15 cellular contexts compared by ENCODE assay signal in genomic region chr7:143126146-143126545, GRCh38. TPM values are rescaled to one million over a fixed set of nuclear protein-coding genes. Genes with fewer than 3 reads are reported as not detected.
DNase-seq lines count a peak whose midpoint lies in the region; ATAC-seq, FAIRE-seq and TF ChIP-seq lines count a peak whose summit lies in the region.
"Had no signal": no experiment of that assay in that cellular context is flagged by ENCODE, and none has a peak within 500 bp of the region (broad histone marks: within the 10 kb centered on the region; RNA-seq: fewer than 3 reads in every experiment).

No MANE protein-coding gene starts in this region.

- no peak for TF ChIP-seq RAD21 in HepG2 (CRISPR knock-in tag; IDR thresholded peaks at IDR 0.05)

- no peak for TF ChIP-seq CTCF in PC-3 (conservative IDR thresholded peaks at IDR 0.05; ENCODE audit: low read depth, low read length)
- no peak for TF ChIP-seq CTCF in epithelial cell of esophagus (IDR thresholded peaks at IDR 0.05; ENCODE audit: insufficient read depth, low read depth, low read length, missing control alignments)
- TF ChIP-seq CTCF in HepG2 (CRISPR knock-in tag; IDR thresholded peaks at IDR 0.05): no peak
- TF ChIP-seq CTCF in omental fat pad (IDR thresholded peaks at IDR 0.05): no peak

- DNase-seq in GM03348 (ENCODE audit: low spot score) (peak; percentile 31), PC-3 (peak; percentile 45), epithelial cell of esophagus (ENCODE audit: low read depth) (peak; percentile 68), renal cortical epithelial cell (ENCODE audit: low read depth) (peak; percentile 36), HepG2 (ENCODE audit: low spot score) (no peak), omental fat pad (ENCODE audit: low spot score) (no peak)
- DNase-seq: activated CD8-positive, alpha-beta T cell treated with anti-CD3 and anti-CD28 coated beads, Interleukin-2, amount 10 ng/mL, durations not matched to agents 7 days and 5 days; activated naive CD8-positive, alpha-beta T cell treated with anti-CD3 and anti-CD28 coated beads, Interleukin-2, amount 10 ng/mL, durations not matched to agents 7 days and 5 days; effector memory CD4-positive, alpha-beta T cell; MM.1S; NCI-H526 had no signal

- H3K4me1 ChIP-seq in PC-3 (ENCODE audit: insufficient read depth, low read length): 0 out of 2 replicates have a peak, but pooled peaks cover 4% of the 10 kb centered on the region
- H3K4me1 ChIP-seq in HepG2 (ENCODE audit: insufficient read depth, low read length): no peaks in the 10 kb centered on the region

- H3K9me2 ChIP-seq in PC-3 (replicated peaks; ENCODE audit: low read length): no peaks in the 10 kb centered on the region

- H3K36me3 ChIP-seq in PC-3 (ENCODE audit: low read depth, low read length): no peaks in the 10 kb centered on the region
- no peaks in the 10 kb centered on the region for H3K36me3 ChIP-seq in HepG2 (replicated peaks in 1 of 2; ENCODE audit: control insufficient read depth in 1 of 2, insufficient read depth in 2 of 2, low read length in 2 of 2)

- no peak for FAIRE-seq in HepG2 (lab: Jason Lieb, UNC)

- TF ChIP-seq EP300 in HepG2 (IDR thresholded peaks at IDR 0.05; ENCODE audit: low read depth in 2 of 2, low read length in 2 of 2) (no peak), HepG2 (CRISPR knock-in tag; IDR thresholded peaks at IDR 0.05; ENCODE audit: borderline replicate concordance) (no peak)

- CTCF ChIA-PET in PC-3 (lab: Charles Lee): no interaction called here
- CTCF ChIA-PET in HepG2 (lab: Yijun Ruan, JAX; ENCODE audit: low intra/inter-chr PET ratio, low total read pairs): no interaction called here

- H4K20me1 ChIP-seq in PC-3 (ENCODE audit: low read length): no peaks in the 10 kb centered on the region
- H4K20me1 ChIP-seq in HepG2 (ENCODE audit: insufficient read depth, low read length): no peaks in the 10 kb centered on the region

- H3K27me3 ChIP-seq in PC-3 (ENCODE audit: low read length) (peaks cover 2% of the 10 kb centered on the region; the same call in 1 of the 2 replicates), HepG2 (ENCODE audit: control insufficient read depth in 1 of 2, insufficient read depth in 2 of 2, low read length in 2 of 2) (no peaks in the 10 kb centered on the region)

- H3K4me2 ChIP-seq in PC-3 (ENCODE audit: low read length) (no peak overlapping the region), HepG2 (ENCODE audit: low read depth, low read length) (no peak overlapping the region)

- in situ Hi-C loops in HepG2 (cut with HindIII; ENCODE audit: extremely low pct_ligation_motif_present, low pct_unique_long_range_greater_than_20kb): no loop called here

- no peak for ATAC-seq in PC-3
- no peak for ATAC-seq in HG03354 (IDR thresholded peaks at IDR 0.05; ENCODE audit: poor library complexity, severe bottlenecking, unreplicated experiment)
- ATAC-seq in HepG2: no peak
- no peak for ATAC-seq in HG02763 (IDR thresholded peaks at IDR 0.05; ENCODE audit: unreplicated experiment)
- no peak for ATAC-seq in omental fat pad (ENCODE audit: low FRiP score)
- ATAC-seq: activated CD8-positive, alpha-beta T cell treated with anti-CD3 and anti-CD28 coated beads, Interleukin-2, amount 10 ng/mL, durations not matched to agents 7 days and 5 days had no signal

- no peaks in the 10 kb centered on the region for H3K79me2 ChIP-seq in PC-3 (ENCODE audit: low read length)
- no peaks in the 10 kb centered on the region for H3K79me2 ChIP-seq in HepG2 (ENCODE audit: insufficient read depth, low read length)

- intact Hi-C loops in PC-3 (cut with micrococcal nuclease): no loop called here
- intact Hi-C loops in HepG2 (cut with micrococcal nuclease; ENCODE audit: unreplicated experiment): no loop called here

- H2AFZ ChIP-seq in PC-3 (ENCODE audit: low read length) (no peak overlapping the region), HepG2 (ENCODE audit: low read length) (no peak overlapping the region)

- BruUV-seq in PC-3 (replicated peaks; lab: Mats Ljungman, UMichigan): no TSS peak
- BruUV-seq in HepG2 (replicated peaks; lab: Mats Ljungman, UMichigan): no TSS peak

- H3F3A ChIP-seq in PC-3 (ENCODE audit: low read length, unreplicated experiment): no peaks in the 10 kb centered on the region

- no peak for TF ChIP-seq POLR2A in HepG2 (IDR thresholded peaks at IDR 0.05; ENCODE audit: insufficient read depth in 1 of 2, low read depth in 2 of 2, low read length in 2 of 2)

- no peak overlapping the region for H3K4me3 ChIP-seq in PC-3 (ENCODE audit: low read length)
- H3K4me3 ChIP-seq in epithelial cell of esophagus (ENCODE audit: low read length): no peak overlapping the region
- H3K4me3 ChIP-seq in HepG2 (replicated peaks in 1 of 3; ENCODE audit: insufficient read depth in 1 of 3, low read depth in 2 of 3, low read length in 3 of 3): no peak overlapping the region
- H3K4me3 ChIP-seq: skin epidermis had no signal

- no peak overlapping the region for H3K9ac ChIP-seq in PC-3 (ENCODE audit: low read length)
- H3K9ac ChIP-seq in HepG2 (ENCODE audit: insufficient read depth, low read depth, low read length): no peak overlapping the region

- no peak overlapping the region for H3K27ac ChIP-seq in PC-3 (ENCODE audit: low read length)
- no peak overlapping the region for H3K27ac ChIP-seq in HepG2 (ENCODE audit: extremely low read length, insufficient read depth, low read length)
- H3K27ac ChIP-seq: skin epidermis had no signal

- H3K9me3 ChIP-seq in PC-3 (ENCODE audit: low read length) (0 out of 2 replicates have a peak, but pooled peaks cover 4% of the 10 kb centered on the region), HepG2 (ENCODE audit: low read length) (peaks cover 5% of the 10 kb centered on the region; the same call in 1 of the 2 replicates)

- POLR2A ChIA-PET in PC-3 (lab: Charles Lee; ENCODE audit: unreplicated experiment): no interaction called here
- POLR2A ChIA-PET in HepG2 (lab: Yijun Ruan, JAX): no interaction called here

- WGBS in HepG2 (ENCODE audit: low lambda C conversion rate): 0% methylated on average over 1 of the region's 1 CpG

TF ChIP-seq in HepG2, 621 proteins besides CTCF, POLR2A, EP300 and RAD21 (continues in another document):
- TF ChIP-seq PHF8 (CRISPR knock-in tag; IDR thresholded peaks at IDR 0.05): no peak

RNA-seq across cellular contexts. Expression of gene PIP, which starts 5.7 kb away (rescaled TPM):
- total RNA-seq in PC-3 (2014; rRNA removed): not detected in 2 replicates
- not detected in 2 replicates for total RNA-seq in renal cortical epithelial cell
- total RNA-seq in HepG2 (2016; rRNA removed; fragmentation: Illumina TruSeq; extraction: Trizol): not detected in 2 replicates
- not detected in 2 replicates for total RNA-seq in HepG2 (2016; cell fraction: cytosol; rRNA removed; fragmentation: Illumina TruSeq; extraction: Trizol; ENCODE audit: low read depth)
- not detected in 2 replicates for total RNA-seq in HepG2 (2016; cell fraction: insoluble cytoplasmic fraction; rRNA removed; fragmentation: Illumina TruSeq; extraction: Trizol)
- total RNA-seq in HepG2 (2016; cell fraction: membrane; rRNA removed; fragmentation: Illumina TruSeq; extraction: Trizol): not detected in 2 replicates
- total RNA-seq in HepG2 (2016; cell fraction: nucleus; rRNA removed; fragmentation: Illumina TruSeq; extraction: Trizol): not detected in 2 replicates
- polyA plus RNA-seq in HepG2 (2011; rRNA removed): not detected in 2 replicates
- polyA plus RNA-seq in HepG2 (2011; cell fraction: cytosol; rRNA removed): not detected in 2 replicates
- not detected in 2 replicates for polyA plus RNA-seq in HepG2 (2011; cell fraction: nucleus; rRNA removed)
- polyA plus RNA-seq in HepG2 (2012): not detected in 2 replicates
- not detected in 2 replicates for polyA plus RNA-seq in HepG2 (2016; cell fraction: cytosol; fragmentation: Illumina TruSeq; extraction: Trizol; ENCODE audit: low read depth)
- polyA plus RNA-seq in HepG2 (2016; cell fraction: insoluble cytoplasmic fraction; fragmentation: Illumina TruSeq; extraction: Trizol; ENCODE audit: low read depth): not detected in 2 replicates
- not detected in 2 replicates for polyA plus RNA-seq in HepG2 (2016; cell fraction: membrane; fragmentation: Illumina TruSeq; extraction: Trizol; ENCODE audit: low read depth)
- not detected in 2 replicates for polyA plus RNA-seq in HepG2 (2016; cell fraction: nucleus; fragmentation: Illumina TruSeq; extraction: Trizol; ENCODE audit: insufficient read depth, low read depth)
- not detected in 2 replicates for polyA minus RNA-seq in HepG2 (2011; rRNA and poly(A)+ RNA removed; ENCODE audit: low replicate concordance)
- polyA minus RNA-seq in HepG2 (2011; cell fraction: cytosol; rRNA and poly(A)+ RNA removed): not detected in 2 replicates
- polyA minus RNA-seq in HepG2 (2011; cell fraction: nucleus; rRNA and poly(A)+ RNA removed): not detected in 2 replicates
- not detected for total RNA-seq in omental fat pad
- total RNA-seq: activated CD8-positive, alpha-beta T cell treated with anti-CD3 and anti-CD28 coated beads, Interleukin-2, amount 10 ng/mL, durations not matched to agents 7 days and 5 days; activated naive CD8-positive, alpha-beta T cell treated with anti-CD3 and anti-CD28 coated beads, Interleukin-2, amount 10 ng/mL, durations not matched to agents 7 days and 5 days; urinary bladder had no signal
- polyA plus RNA-seq: urinary bladder had no signal

RNA-seq across cellular contexts. Expression of gene TAS2R39, which starts 57.1 kb away (rescaled TPM):
- total RNA-seq in PC-3 (2014; rRNA removed) (not detected in 2 replicates), renal cortical epithelial cell (not detected in 2 replicates), HepG2 (2016; rRNA removed; fragmentation: Illumina TruSeq; extraction: Trizol) (not detected in 2 replicates), omental fat pad (not detected)
- not detected in 2 replicates for total RNA-seq in HepG2 (2016; cell fraction: cytosol; rRNA removed; fragmentation: Illumina TruSeq; extraction: Trizol; ENCODE audit: low read depth)
- not detected in 2 replicates for total RNA-seq in HepG2 (2016; cell fraction: insoluble cytoplasmic fraction; rRNA removed; fragmentation: Illumina TruSeq; extraction: Trizol)
- not detected in 2 replicates for total RNA-seq in HepG2 (2016; cell fraction: membrane; rRNA removed; fragmentation: Illumina TruSeq; extraction: Trizol)
- not detected in 2 replicates for total RNA-seq in HepG2 (2016; cell fraction: nucleus; rRNA removed; fragmentation: Illumina TruSeq; extraction: Trizol)
- not detected in 2 replicates for polyA plus RNA-seq in HepG2 (2011; rRNA removed)
- not detected in 2 replicates for polyA plus RNA-seq in HepG2 (2011; cell fraction: cytosol; rRNA removed)
- polyA plus RNA-seq in HepG2 (2011; cell fraction: nucleus; rRNA removed): not detected in 2 replicates
- not detected in 2 replicates for polyA plus RNA-seq in HepG2 (2012)
- polyA plus RNA-seq in HepG2 (2016; cell fraction: cytosol; fragmentation: Illumina TruSeq; extraction: Trizol; ENCODE audit: low read depth): not detected in 2 replicates
- polyA plus RNA-seq in HepG2 (2016; cell fraction: insoluble cytoplasmic fraction; fragmentation: Illumina TruSeq; extraction: Trizol; ENCODE audit: low read depth): not detected in 2 replicates
- polyA plus RNA-seq in HepG2 (2016; cell fraction: membrane; fragmentation: Illumina TruSeq; extraction: Trizol; ENCODE audit: low read depth): not detected in 2 replicates
- not detected in 2 replicates for polyA plus RNA-seq in HepG2 (2016; cell fraction: nucleus; fragmentation: Illumina TruSeq; extraction: Trizol; ENCODE audit: insufficient read depth, low read depth)
- not detected in 2 replicates for polyA minus RNA-seq in HepG2 (2011; rRNA and poly(A)+ RNA removed; ENCODE audit: low replicate concordance)
- polyA minus RNA-seq in HepG2 (2011; cell fraction: cytosol; rRNA and poly(A)+ RNA removed): not detected in 2 replicates
- polyA minus RNA-seq in HepG2 (2011; cell fraction: nucleus; rRNA and poly(A)+ RNA removed): not detected in 2 replicates
- total RNA-seq: activated CD8-positive, alpha-beta T cell treated with anti-CD3 and anti-CD28 coated beads, Interleukin-2, amount 10 ng/mL, durations not matched to agents 7 days and 5 days; activated naive CD8-positive, alpha-beta T cell treated with anti-CD3 and anti-CD28 coated beads, Interleukin-2, amount 10 ng/mL, durations not matched to agents 7 days and 5 days; urinary bladder had no signal
- polyA plus RNA-seq: urinary bladder had no signal

Comparison
In these comparisons a context has a peak if more than half of its experiments do, and no peak if none do; other contexts are left out.
1. DNase-seq: peak in GM03348 (single experiment), PC-3 (single experiment), epithelial cell of esophagus (single experiment) and renal cortical epithelial cell (single experiment); none in HepG2 (single experiment) and omental fat pad (single experiment).